5 cellular contexts compared by ENCODE assay signal in genomic region chr15:79935556-79936201, GRCh38. TPM values are rescaled to one million over a fixed set of nuclear protein-coding genes. Genes with fewer than 3 reads are reported as not detected.
"Had no signal": no experiment of that assay in that cellular context is flagged by ENCODE, and none has a peak within 500 bp of the region (broad histone marks: within the 10 kb centered on the region; RNA-seq: fewer than 3 reads in every experiment).

No MANE protein-coding gene starts in this region.

RNA-seq across cellular contexts. Expression of gene BCL2A1, which starts 35.3 kb away (rescaled TPM):
- total RNA-seq: chondrocyte, endothelial cell of umbilical vein, lung microvascular endothelial cell, osteoblast, progenitor cell of endocrine pancreas had no signal
- polyA plus RNA-seq: endothelial cell of umbilical vein had no signal
